9 cellular contexts compared by ENCODE assay signal in the genomic region with DNA sequence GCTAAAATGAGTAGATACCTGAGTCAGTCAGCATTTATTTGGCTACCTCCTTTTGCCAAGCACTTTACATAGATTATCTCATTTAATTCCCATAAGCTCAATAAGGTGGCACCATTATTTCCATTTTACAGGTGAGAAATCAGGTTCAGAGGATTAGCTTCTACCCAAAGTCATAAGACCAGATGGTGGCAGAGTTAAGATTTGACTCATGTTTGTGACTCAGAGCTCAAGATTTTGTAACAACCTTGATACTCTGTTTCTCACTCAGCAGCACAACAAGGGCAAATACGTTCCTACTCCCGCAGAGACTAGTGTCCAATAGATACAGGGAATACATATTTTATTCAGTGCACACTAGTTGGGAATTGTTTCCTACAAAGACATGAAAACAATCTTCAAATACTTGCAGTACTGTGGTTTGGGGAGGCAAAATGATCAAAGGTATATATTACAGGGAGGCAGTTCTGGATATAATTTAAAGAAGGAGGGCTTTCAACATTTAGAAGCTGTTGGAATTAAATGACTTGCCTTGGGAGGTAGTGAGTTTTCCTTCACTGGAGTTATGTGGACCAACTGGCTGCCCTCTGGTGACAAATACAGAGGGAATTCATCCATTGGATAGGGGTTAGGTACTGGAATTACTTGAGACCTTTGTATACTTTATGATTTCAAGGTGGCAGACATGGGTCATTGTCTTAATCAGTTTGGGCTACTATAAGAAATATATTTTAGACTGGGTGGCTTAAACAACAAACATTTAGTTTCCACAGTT. TPM values are rescaled to one million over a fixed set of nuclear protein-coding genes. Genes with fewer than 3 reads are reported as not detected.
DNase-seq lines count a peak whose midpoint lies in the region; ATAC-seq, FAIRE-seq and TF ChIP-seq lines count a peak whose summit lies in the region.
"Had no signal": no experiment of that assay in that cellular context is flagged by ENCODE, and none has a peak within 500 bp of the region (broad histone marks: within the 10 kb centered on the region; RNA-seq: fewer than 3 reads in every experiment).

No MANE protein-coding gene starts in this region.

- POLR2A ChIA-PET in BJ (lab: Charles Lee) = no interaction called here

- H3K27me3 Mint-ChIP-seq in activated T-helper 17 cell treated with anti-CD3 and anti-CD28 coated beads, Interleukin-2, amount 50 U/mL, for 72 hours = no peaks in the 10 kb centered on the region

- CTCF ChIA-PET in BJ (lab: Yijun Ruan, JAX) = interaction anchor here (1.3 to 2.5 kb wide), 2 partner anchors 35 to 263 kb away, joined by 7 to 8 read pairs; no protein-coding TSS in a partner anchor

- H3K27me3 ChIP-seq in BJ (ENCODE audit: control insufficient read depth, insufficient read depth, low read length) (no peaks in the 10 kb centered on the region), keratinocyte (ENCODE audit: control insufficient read depth, extremely low read depth, insufficient read depth, low read length) (no peaks in the 10 kb centered on the region), small intestine (ENCODE audit: control insufficient read depth in 2 of 2, insufficient read depth in 2 of 2, low read length in 2 of 2) (no peaks in the 10 kb centered on the region)

- dilution Hi-C loops in keratinocyte (cut with MboI; ENCODE audit: extremely low pct_ligation_motif_present, low sequenced_read_pairs) = no loop called here

- intact Hi-C loops in posterior vena cava (cut with DNase I) = no loop called here

- H3K79me2 ChIP-seq in keratinocyte (ENCODE audit: control insufficient read depth, insufficient read depth, low read length) = peaks cover 41% of the 10 kb centered on the region

- H3K36me3 ChIP-seq in BJ (ENCODE audit: control insufficient read depth, insufficient read depth, low read length) (0 out of 2 replicates have a peak, but pooled peaks cover 3% of the 10 kb centered on the region), keratinocyte (ENCODE audit: control insufficient read depth in 2 of 2, extremely low read depth in 1 of 2, insufficient read depth in 2 of 2, low read length in 2 of 2) (peaks cover 7 to 8% of the 10 kb centered on the region in 2 experiments), small intestine (ENCODE audit: control insufficient read depth in 2 of 2, insufficient read depth in 2 of 2, low read length in 2 of 2) (peaks cover 4 to 14% of the 10 kb centered on the region in 2 donors)

- H3K27ac Mint-ChIP-seq in activated T-helper 17 cell treated with anti-CD3 and anti-CD28 coated beads, Interleukin-2, amount 50 U/mL, for 72 hours = no peak overlapping the region

- H3K4me3 ChIP-seq in BJ (ENCODE audit: low read depth, low read length) = no peak overlapping the region
- H3K4me3 ChIP-seq in HFF-Myc (replicated peaks; ENCODE audit: low read depth, low read length) = no peak overlapping the region
- peak overlapping the region in 1 of 3 experiments; percentile 7 for H3K4me3 ChIP-seq in keratinocyte (ENCODE audit: control insufficient read depth in 2 of 3, extremely low read depth in 1 of 3, insufficient read depth in 2 of 3, low read depth in 1 of 3, low read length in 3 of 3)
- no peak overlapping the region for H3K4me3 ChIP-seq in small intestine (ENCODE audit: low read depth in 1 of 2, low read length in 2 of 2)

- DNase-seq in BJ (ENCODE audit: low read depth) = peak; percentile 62
- DNase-seq in HFF-Myc (ENCODE audit: extremely low read depth, low read depth) = peak; percentile 53
- DNase-seq in keratinocyte (ENCODE audit: low read depth, low spot score) = peak; percentile 72
- no peak for DNase-seq in small intestine
- no peak for DNase-seq in posterior vena cava (ENCODE audit: low spot score)
- DNase-seq in retina = no peak
- DNase-seq: NCI-H524 treated with DMSO at 0.1 percent for 48 hours had no signal

- H3K27ac ChIP-seq in keratinocyte (ENCODE audit: control insufficient read depth, insufficient read depth, low read length) = peak overlapping the region; percentile 96
- H3K27ac ChIP-seq in small intestine (ENCODE audit: low read depth in 1 of 2, low read length in 1 of 2) = no peak overlapping the region

- H3K9me3 ChIP-seq in keratinocyte (ENCODE audit: control insufficient read depth, low read depth, low read length) (no peaks in the 10 kb centered on the region), small intestine (ENCODE audit: control insufficient read depth, low read depth) (no peaks in the 10 kb centered on the region)

- H3K9me1 ChIP-seq in keratinocyte (ENCODE audit: control insufficient read depth, extremely low read depth, insufficient read depth, low read length) = no peaks in the 10 kb centered on the region

- ATAC-seq in activated T-helper 17 cell treated with anti-CD3 and anti-CD28 coated beads, Interleukin-2, amount 50 U/mL, for 72 hours (replicated peaks) = peak; percentile 22
- no peak for ATAC-seq in HG02981 (IDR thresholded peaks at IDR 0.05; ENCODE audit: unreplicated experiment)

- TF ChIP-seq CTCF in BJ (IDR thresholded peaks at IDR 0.05; ENCODE audit: insufficient read depth, low read depth, low read length) (no peak), HFF-Myc (IDR thresholded peaks at IDR 0.05; ENCODE audit: low read depth, low read length, missing control alignments) (no peak), keratinocyte (optimal IDR thresholded peaks at IDR 0.05 in 1 of 3, IDR thresholded peaks at IDR 0.05 in 1 of 3, conservative IDR thresholded peaks at IDR 0.05 in 1 of 3; ENCODE audit: extremely low read depth in 1 of 3, insufficient read depth in 2 of 3, low read length in 3 of 3) (no peak)

- no peak overlapping the region for H2AFZ ChIP-seq in keratinocyte (ENCODE audit: control insufficient read depth, low read length)

- H3K36me3 Mint-ChIP-seq in activated T-helper 17 cell treated with anti-CD3 and anti-CD28 coated beads, Interleukin-2, amount 50 U/mL, for 72 hours (ENCODE audit: low read depth) = peaks cover 50% of the 10 kb centered on the region

- no peaks in the 10 kb centered on the region for H3K9me3 Mint-ChIP-seq in activated T-helper 17 cell treated with anti-CD3 and anti-CD28 coated beads, Interleukin-2, amount 50 U/mL, for 72 hours

- H3K9ac ChIP-seq in keratinocyte (ENCODE audit: control insufficient read depth, extremely low read depth, insufficient read depth, low read length) = peak overlapping the region; percentile 50

- H3K4me1 ChIP-seq in keratinocyte (ENCODE audit: control insufficient read depth, extremely low read depth, insufficient read depth, low read length) = peaks cover 57% of the 10 kb centered on the region
- peaks cover 0 to 4% of the 10 kb centered on the region in 2 donors for H3K4me1 ChIP-seq in small intestine (ENCODE audit: control insufficient read depth in 2 of 2, insufficient read depth in 1 of 2, low read depth in 1 of 2, low read length in 1 of 2)

- FAIRE-seq in keratinocyte (lab: Jason Lieb, UNC) (no peak), small intestine (lab: Jason Lieb, UNC) (no peak)

- H4K20me1 ChIP-seq in keratinocyte (ENCODE audit: control insufficient read depth, extremely low read depth, insufficient read depth, low read length) = no peaks in the 10 kb centered on the region

- peak overlapping the region; percentile 85 for H3K4me2 ChIP-seq in keratinocyte (ENCODE audit: control insufficient read depth, extremely low read depth, insufficient read depth, low read depth, low read length)

- H3K4me3 Mint-ChIP-seq in activated T-helper 17 cell treated with anti-CD3 and anti-CD28 coated beads, Interleukin-2, amount 50 U/mL, for 72 hours = no peak overlapping the region

- H3K4me1 Mint-ChIP-seq in activated T-helper 17 cell treated with anti-CD3 and anti-CD28 coated beads, Interleukin-2, amount 50 U/mL, for 72 hours = peaks cover 30% of the 10 kb centered on the region

- 69 to 82% (median 77%) methylated on average over 2 of the region's 2 CpGs for WGBS in small intestine, 3 donors

RNA-seq across cellular contexts. Expression of gene LEPR, which starts 3.6 kb away (rescaled TPM):
- polyA plus RNA-seq in BJ (2011; rRNA removed) = 7.4 and 14.9 TPM in 2 replicates
- 6.3 TPM in 2 replicates for polyA minus RNA-seq in BJ (2011; rRNA and poly(A)+ RNA removed)
- total RNA-seq in activated T-helper 17 cell treated with anti-CD3 and anti-CD28 coated beads, Interleukin-2, amount 50 U/mL, for 72 hours = 1 to 10 TPM; 4.6 to 9.2 TPM
- polyA plus RNA-seq in keratinocyte = 2.8 to 6.5 TPM (median 5.5 TPM) in 3 replicates
- polyA plus RNA-seq in keratinocyte (2011; ENCODE audit: low read depth) = 3.7 TPM
- polyA plus RNA-seq in keratinocyte (2011; cell fraction: cytosol; rRNA removed) = 3.1 and 7.7 TPM in 2 replicates
- polyA plus RNA-seq in keratinocyte (2011; cell fraction: nucleus; rRNA removed) = 5.0 and 5.5 TPM in 2 replicates
- 2.9 and 8.6 TPM in 2 replicates for polyA plus RNA-seq in keratinocyte (2012; ENCODE audit: low replicate concordance)
- 1.0 to 10.7 TPM (median 9.5 TPM) in 3 replicates for polyA minus RNA-seq in keratinocyte
- polyA minus RNA-seq in keratinocyte (2011; cell fraction: cytosol; rRNA and poly(A)+ RNA removed) = 5.8 TPM
- polyA minus RNA-seq in keratinocyte (2011; cell fraction: nucleus; rRNA and poly(A)+ RNA removed) = 4.0 and 9.2 TPM in 2 replicates
- polyA plus RNA-seq in small intestine = 1 to 10 TPM in 1 of 3 donors, under 1 TPM in 1, not detected in 1; 0.54 to 6.6 TPM
- total RNA-seq in posterior vena cava = 10 to 100 TPM; 27.1 to 27.7 TPM

RNA-seq across cellular contexts. Expression of gene LEPROT, which starts 3.6 kb away (rescaled TPM):
- polyA plus RNA-seq in BJ (2011; rRNA removed) (66.2 and 95.5 TPM in 2 replicates), keratinocyte (54.7 to 83.1 TPM (median 82.5 TPM) in 3 replicates), small intestine (10 to 100 TPM; 14.1 to 31.2 (median 19.2) TPM)
- polyA minus RNA-seq in BJ (2011; rRNA and poly(A)+ RNA removed) = 53.4 and 57.9 TPM in 2 replicates
- total RNA-seq in activated T-helper 17 cell treated with anti-CD3 and anti-CD28 coated beads, Interleukin-2, amount 50 U/mL, for 72 hours = 10 to 100 TPM; 29.6 to 33.4 TPM
- polyA plus RNA-seq in keratinocyte (2011; ENCODE audit: low read depth) = 56.6 TPM
- 40.5 and 68.4 TPM in 2 replicates for polyA plus RNA-seq in keratinocyte (2011; cell fraction: cytosol; rRNA removed)
- polyA plus RNA-seq in keratinocyte (2011; cell fraction: nucleus; rRNA removed) = 96.3 and 122 TPM in 2 replicates
- polyA plus RNA-seq in keratinocyte (2012; ENCODE audit: low replicate concordance) = 45.9 and 47.8 TPM in 2 replicates
- polyA minus RNA-seq in keratinocyte = 29.7 to 70.9 TPM (median 68.1 TPM) in 3 replicates
- polyA minus RNA-seq in keratinocyte (2011; cell fraction: cytosol; rRNA and poly(A)+ RNA removed) = 44.3 TPM
- polyA minus RNA-seq in keratinocyte (2011; cell fraction: nucleus; rRNA and poly(A)+ RNA removed) = 58.5 and 96.5 TPM in 2 replicates
- total RNA-seq in posterior vena cava = 100 to 1,000 TPM in 1 of 2 donors, 10 to 100 TPM in 1; 81.3 to 105 TPM

Comparison
In these comparisons a context has a peak if more than half of its experiments do, and no peak if none do; other contexts are left out.
1. DNase-seq: peak in BJ (single experiment), HFF-Myc (single experiment) and keratinocyte (single experiment); none in small intestine (single experiment), posterior vena cava (single experiment) and retina (single experiment).